Comparison of ENCODE assay signal across 1 cellular context in genomic region chr14:96251656-96252155, GRCh38.
TF ChIP-seq lines count a peak whose summit lies in the region.

No MANE protein-coding gene starts in this region.

TF ChIP-seq in IMR-90, 13 proteins besides CTCF, POLR2A, EP300 and RAD21:
- no peak for TF ChIP-seq RFX5 (IDR thresholded peaks at IDR 0.05; ENCODE audit: low read depth, low read length)
- no peak for TF ChIP-seq CEBPB (IDR thresholded peaks at IDR 0.05; ENCODE audit: low read depth, low read length)
- TF ChIP-seq BHLHE40 (IDR thresholded peaks at IDR 0.05; ENCODE audit: low read depth, low read length), result peak; percentile 80
- 0 out of 2 replicates have a peak, but pooled peaks have one; percentile 27 for TF ChIP-seq MAZ (IDR thresholded peaks at IDR 0.05; ENCODE audit: borderline replicate concordance, low read depth, low read length)
- 0 out of 2 replicates have a peak, but pooled peaks have one; percentile 32 for TF ChIP-seq USF2 (IDR thresholded peaks at IDR 0.05; ENCODE audit: low read depth, low read length)
- TF ChIP-seq RCOR1 (IDR thresholded peaks at IDR 0.05; ENCODE audit: insufficient replicate concordance, low read length), result no peak
TF ChIP-seq in IMR-90: peak in this region for 3.
